Comparison of ENCODE assay signal across 1 cellular context in genomic region chr11:115325523-115325922, GRCh38.
TF ChIP-seq lines count a peak whose summit lies in the region.

No MANE protein-coding gene starts in this region.

TF ChIP-seq in IMR-90, 13 proteins besides CTCF, POLR2A, EP300 and RAD21 (continued from another document):
- TF ChIP-seq USF2 (IDR thresholded peaks at IDR 0.05; ENCODE audit: low read depth, low read length) (no peak), RCOR1 (IDR thresholded peaks at IDR 0.05; ENCODE audit: insufficient replicate concordance, low read length) (no peak), MAFK (IDR thresholded peaks at IDR 0.05; ENCODE audit: low read depth, low read length) (no peak), RFX5 (IDR thresholded peaks at IDR 0.05; ENCODE audit: low read depth, low read length) (no peak), MAZ (IDR thresholded peaks at IDR 0.05; ENCODE audit: borderline replicate concordance, low read depth, low read length) (no peak), ELK1 (IDR thresholded peaks at IDR 0.05; ENCODE audit: borderline replicate concordance, low read depth, low read length) (no peak), BHLHE40 (IDR thresholded peaks at IDR 0.05; ENCODE audit: low read depth, low read length) (no peak), CHD1 (IDR thresholded peaks at IDR 0.05; ENCODE audit: low read depth, low read length) (no peak), FOS (IDR thresholded peaks at IDR 0.05; ENCODE audit: low read depth, low read length) (no peak), SMC3 (IDR thresholded peaks at IDR 0.05; ENCODE audit: low read depth, low read length) (no peak), MXI1 (IDR thresholded peaks at IDR 0.05; ENCODE audit: borderline replicate concordance, low read depth, low read length) (no peak)
